ENCODE assay signal across 17 cellular contexts in the genomic region with DNA sequence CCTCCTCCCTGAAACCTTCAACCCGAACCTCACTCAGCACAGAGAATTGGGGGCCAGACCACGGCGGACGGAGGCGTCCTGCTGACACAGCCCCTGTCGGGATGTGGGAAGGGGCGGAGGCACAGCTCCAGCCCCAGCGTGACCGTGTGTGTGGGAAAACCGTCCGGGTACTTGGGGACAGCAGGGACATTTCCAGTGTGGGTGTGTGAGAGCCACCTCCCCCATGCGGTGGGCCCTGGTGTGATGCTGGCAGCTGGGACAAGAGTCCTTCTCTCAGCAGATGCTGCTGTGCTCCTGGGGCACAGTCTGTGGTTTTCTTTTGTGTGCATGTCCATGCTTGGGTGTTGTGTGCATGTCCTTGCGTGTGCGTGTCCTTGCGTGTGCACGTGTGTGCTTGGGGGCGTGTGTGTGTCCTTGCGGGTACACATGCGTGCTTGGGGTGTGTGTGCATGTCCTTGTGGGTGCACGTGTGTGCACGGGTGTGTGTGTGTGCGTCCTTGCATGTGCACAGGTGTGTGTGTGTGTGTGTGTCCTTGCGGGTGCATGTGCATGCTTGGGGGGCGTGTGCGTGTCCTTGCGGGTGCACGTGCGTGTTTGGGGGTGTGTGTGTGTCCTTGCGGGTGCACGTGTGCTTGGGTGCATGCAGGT. TPM values are rescaled to one million over a fixed set of nuclear protein-coding genes. Genes with fewer than 3 reads are reported as not detected.
"Had no signal": no experiment of that assay in that cellular context is flagged by ENCODE, and none has a peak within 500 bp of the region (broad histone marks: within the 10 kb centered on the region; RNA-seq: fewer than 3 reads in every experiment).

No MANE protein-coding gene starts in this region.

- FAIRE-seq: colon, endometrium, small intestine had no signal

- ATAC-seq: activated naive CD4-positive, alpha-beta T cell treated with anti-CD3 and anti-CD28 coated beads, Interleukin-2, amount 50 U/mL, for 72 hours; activated T-cell treated with anti-CD3 and anti-CD28 coated beads, Interleukin-2, amount 50 U/mL, for 4 hours; esophagus mucosa; left lobe of liver; naive thymus-derived CD8-positive, alpha-beta T cell; stimulated activated naive CD8-positive, alpha-beta T cell treated with anti-CD3 and anti-CD28 coated beads, Interleukin-15, amount 100 ng/mL, for 72 hours had no signal

- H3K9me3 Mint-ChIP-seq: activated CD4-positive, alpha-beta memory T cell treated with anti-CD3 and anti-CD28 coated beads, Interleukin-2, amount 10 ng/mL, durations not matched to agents 7 days and 5 days; activated naive CD4-positive, alpha-beta T cell treated with anti-CD3 and anti-CD28 coated beads, Interleukin-2, amount 50 U/mL, for 72 hours; activated T-cell treated with anti-CD3 and anti-CD28 coated beads, Interleukin-2, amount 50 U/mL, for 4 hours; memory B cell; naive thymus-derived CD8-positive, alpha-beta T cell; stimulated activated naive CD8-positive, alpha-beta T cell treated with anti-CD3 and anti-CD28 coated beads, Interleukin-15, amount 100 ng/mL, for 72 hours had no signal

- H3K27me3 ChIP-seq: hepatocyte had no signal

- DNase-seq: activated CD4-positive, alpha-beta memory T cell treated with anti-CD3 and anti-CD28 coated beads, Interleukin-2, amount 10 ng/mL, durations not matched to agents 7 days and 5 days; activated effector memory CD4-positive, alpha-beta T cell treated with anti-CD3 and anti-CD28 coated beads, Interleukin-2, amount 50 U/mL, for 16 hours; activated T-cell treated with anti-CD3 and anti-CD28 coated beads, Interleukin-2, amount 50 U/mL, for 4 hours; islet precursor cell; naive thymus-derived CD8-positive, alpha-beta T cell; small intestine; stimulated activated CD4-positive, alpha-beta T cell treated with anti-CD3 and anti-CD28 coated beads, Interleukin-4, amount 100 ng/mL, for 24 hours; stimulated activated naive CD8-positive, alpha-beta T cell treated with anti-CD3 and anti-CD28 coated beads, Interleukin-15, amount 100 ng/mL, for 72 hours had no signal

- H3K27ac Mint-ChIP-seq: activated CD4-positive, alpha-beta memory T cell treated with anti-CD3 and anti-CD28 coated beads, Interleukin-2, amount 10 ng/mL, durations not matched to agents 7 days and 5 days; activated naive CD4-positive, alpha-beta T cell treated with anti-CD3 and anti-CD28 coated beads, Interleukin-2, amount 50 U/mL, for 72 hours; memory B cell; progenitor cell of endocrine pancreas had no signal

- H3K36me3 ChIP-seq: thoracic aorta had no signal

- H3K4me3 Mint-ChIP-seq: activated CD4-positive, alpha-beta memory T cell treated with anti-CD3 and anti-CD28 coated beads, Interleukin-2, amount 10 ng/mL, durations not matched to agents 7 days and 5 days; activated T-cell treated with anti-CD3 and anti-CD28 coated beads, Interleukin-2, amount 50 U/mL, for 4 hours; memory B cell; naive thymus-derived CD8-positive, alpha-beta T cell; stimulated activated naive CD8-positive, alpha-beta T cell treated with anti-CD3 and anti-CD28 coated beads, Interleukin-15, amount 100 ng/mL, for 72 hours had no signal

- H3K4me1 Mint-ChIP-seq: activated CD4-positive, alpha-beta memory T cell treated with anti-CD3 and anti-CD28 coated beads, Interleukin-2, amount 10 ng/mL, durations not matched to agents 7 days and 5 days had no signal

- H3K9me3 ChIP-seq: thoracic aorta had no signal

- H3K27ac ChIP-seq: hepatocyte had no signal

- H3K27me3 Mint-ChIP-seq: activated CD4-positive, alpha-beta memory T cell treated with anti-CD3 and anti-CD28 coated beads, Interleukin-2, amount 10 ng/mL, durations not matched to agents 7 days and 5 days; memory B cell; naive thymus-derived CD8-positive, alpha-beta T cell; progenitor cell of endocrine pancreas; stimulated activated naive CD8-positive, alpha-beta T cell treated with anti-CD3 and anti-CD28 coated beads, Interleukin-15, amount 100 ng/mL, for 72 hours had no signal

- H3K4me3 ChIP-seq: hepatocyte had no signal

- H2AFZ ChIP-seq: hepatocyte had no signal

- H3K4me2 ChIP-seq: hepatocyte had no signal

- H3K36me3 Mint-ChIP-seq: activated naive CD4-positive, alpha-beta T cell treated with anti-CD3 and anti-CD28 coated beads, Interleukin-2, amount 50 U/mL, for 72 hours; naive thymus-derived CD8-positive, alpha-beta T cell had no signal

RNA-seq across cellular contexts. Expression of a gene that starts 25.7 kb away (rescaled TPM):
- polyA plus RNA-seq: naive thymus-derived CD8-positive, alpha-beta T cell had no signal
